ENCODE assay signal across 8 cellular contexts in the genomic region with DNA sequence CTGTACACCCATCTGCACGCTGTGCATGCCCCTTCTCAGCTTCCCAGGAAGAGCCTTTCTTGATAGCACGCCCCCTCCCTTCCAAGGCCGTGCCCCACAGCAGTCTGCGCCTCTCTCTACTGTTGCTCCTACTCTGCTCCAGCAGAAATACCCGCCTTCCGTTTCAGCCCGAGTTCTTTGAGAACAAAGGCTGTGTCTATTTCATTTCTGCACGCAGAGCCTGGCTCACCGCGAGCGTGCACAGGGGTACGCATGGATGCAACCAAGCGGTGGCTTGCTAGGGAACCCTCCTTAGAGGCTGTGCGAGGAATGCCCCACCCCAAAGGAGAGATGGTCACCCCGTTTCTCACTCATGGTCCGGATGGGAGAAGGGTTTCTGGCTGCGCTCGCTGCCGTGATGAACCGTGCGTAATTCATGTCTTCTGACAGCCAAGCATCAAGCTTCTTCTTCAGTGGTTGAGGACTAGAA. TPM values are rescaled to one million over a fixed set of nuclear protein-coding genes. Genes with fewer than 3 reads are reported as not detected.
DNase-seq lines count a peak whose midpoint lies in the region; ATAC-seq and TF ChIP-seq lines count a peak whose summit lies in the region.

No MANE protein-coding gene starts in this region.

- no peaks in the 10 kb centered on the region for H3K4me1 ChIP-seq in CD8-positive, alpha-beta T cell (ENCODE audit: insufficient read depth, low read length)
- no peaks in the 10 kb centered on the region for H3K4me1 ChIP-seq in H9 (ENCODE audit: insufficient read depth, low read length)

- H3K4me3 Mint-ChIP-seq in CD8-positive, alpha-beta T cell: peak overlapping the region; percentile 39
- H3K4me3 Mint-ChIP-seq in H9: peak overlapping the region; percentile 84 to 93
- H3K4me3 Mint-ChIP-seq in brain: peak overlapping the region; percentile 93 to 99 (median 97)
- H3K4me3 Mint-ChIP-seq in immature natural killer cell: peak overlapping the region; percentile 50 to 66 (median 54)

- no peak overlapping the region for H3T11ph ChIP-seq in H9 (ENCODE audit: low read length)

- peaks cover 40% of the 10 kb centered on the region for H3K27me3 Mint-ChIP-seq in CD8-positive, alpha-beta T cell (ENCODE audit: low read depth)
- H3K27me3 Mint-ChIP-seq in H9 (ENCODE audit: low read depth): peaks cover 10% of the 10 kb centered on the region
- H3K27me3 Mint-ChIP-seq in brain: peaks cover 12% of the 10 kb centered on the region
- H3K27me3 Mint-ChIP-seq in immature natural killer cell (ENCODE audit: low read depth in 3 of 3): peaks cover 7 to 29% (median 9%) of the 10 kb centered on the region in 3 donors

- H3K18ac ChIP-seq in H9 (ENCODE audit: insufficient read length, low read depth, low read length): peak overlapping the region; percentile 59

- H3K23me2 ChIP-seq in H9 (ENCODE audit: insufficient read length, low read depth, low read length, poor library complexity, severe bottlenecking): peaks cover 9% of the 10 kb centered on the region

- no peaks in the 10 kb centered on the region for H3K36me3 ChIP-seq in CD8-positive, alpha-beta T cell (ENCODE audit: insufficient read depth, low read length)

- H4K8ac ChIP-seq in H9 (replicated peaks; ENCODE audit: insufficient read length, low read depth, low read length): no peak overlapping the region

- H4K91ac ChIP-seq in H9 (ENCODE audit: insufficient read length, low read depth, low read length): no peak overlapping the region

- H3K9me3 Mint-ChIP-seq in CD8-positive, alpha-beta T cell: no peaks in the 10 kb centered on the region
- no peaks in the 10 kb centered on the region; a peak in 1 of 5 replicates for H3K9me3 Mint-ChIP-seq in H9
- H3K9me3 Mint-ChIP-seq in brain: no peaks in the 10 kb centered on the region
- no peaks in the 10 kb centered on the region for H3K9me3 Mint-ChIP-seq in immature natural killer cell

- no peak for TF ChIP-seq CTCF in CD8-positive, alpha-beta T cell (IDR thresholded peaks at IDR 0.05)
- TF ChIP-seq CTCF in H9 (conservative IDR thresholded peaks at IDR 0.05) (peak; percentile 9; the same call in 1 of the 3 replicates), brain (conservative IDR thresholded peaks at IDR 0.05) (no peak)

- peak overlapping the region; percentile 50 for H3K9ac ChIP-seq in H9 (ENCODE audit: extremely low read depth, insufficient read length, low read length)

- H2BK15ac ChIP-seq in H9 (ENCODE audit: low read depth, low read length): no peak overlapping the region

- no peak overlapping the region for H2BK12ac ChIP-seq in H9 (ENCODE audit: insufficient read length, low read depth, low read length)

- H2BK5ac ChIP-seq in H9 (ENCODE audit: insufficient read length, low read length): no peak overlapping the region

- H3K14ac ChIP-seq in H9 (ENCODE audit: insufficient read depth, low read length): peak overlapping the region; percentile 77; the same call in 1 of the 2 replicates

- intact Hi-C loops in CD8-positive, alpha-beta T cell (cut with DNase I, micrococcal nuclease): no loop called here

- no peak for ATAC-seq in CD8-positive, alpha-beta T cell

- no peak overlapping the region for H3K27ac Mint-ChIP-seq in CD8-positive, alpha-beta T cell
- H3K27ac Mint-ChIP-seq in H9 (peak overlapping the region in 2 of 3 experiments; percentile 84 to 91; a peak in 3 of 7 replicates), brain (peak overlapping the region; percentile 93 to 99 (median 97)), immature natural killer cell (no peak overlapping the region)

- POLR2A ChIA-PET in CD8-positive, alpha-beta T cell (lab: Charles Lee): no interaction called here

- DNase-seq in CD8-positive, alpha-beta T cell: no peak
- peak; percentile 60 for DNase-seq in H9
- DNase-seq in NCI-H2227 treated with DMSO at 0.1 percent for 48 hours (lab: John Stamatoyannopoulos, UW): peak; percentile 43
- no peak for DNase-seq in immature natural killer cell
- DNase-seq in DMS114 treated with DMSO at 0.1 percent for 48 hours (lab: John Stamatoyannopoulos, UW; ENCODE audit: unreplicated experiment): no peak
- DNase-seq in activated CD4-positive, alpha-beta T cell treated with anti-CD3 and anti-CD28 coated beads for 48 hours: no peak

- CTCF ChIA-PET in CD8-positive, alpha-beta T cell (lab: Charles Lee): no interaction called here

- no CpG with 5 or more reads among the region's 21 CpGs for WGBS in H9 (ENCODE audit: extremely low coverage, insufficient read length, low lambda C conversion rate)

- no peaks in the 10 kb centered on the region for H3K36me3 Mint-ChIP-seq in CD8-positive, alpha-beta T cell
- peaks cover 9 to 35% (median 34%) of the 10 kb centered on the region in 3 experiments for H3K36me3 Mint-ChIP-seq in H9 (ENCODE audit: insufficient read depth in 1 of 3, low read depth in 3 of 3)
- H3K36me3 Mint-ChIP-seq in brain: peaks cover 44% of the 10 kb centered on the region
- H3K36me3 Mint-ChIP-seq in immature natural killer cell: no peaks in the 10 kb centered on the region

- H3K23ac ChIP-seq in H9 (ENCODE audit: insufficient read length, low read depth, low read length): no peak overlapping the region

- H3K4ac ChIP-seq in H9 (ENCODE audit: low read depth, low read length): no peak overlapping the region

- H2BK120ac ChIP-seq in H9 (ENCODE audit: low read depth, low read length, poor library complexity, severe bottlenecking): no peak overlapping the region

- no peak overlapping the region for H3K4me3 ChIP-seq in CD8-positive, alpha-beta T cell (ENCODE audit: low read depth, low read length)
- H3K4me3 ChIP-seq in skin epidermis: peak overlapping the region; percentile 32 to 57 (median 44)

- no peak overlapping the region for H2AK5ac ChIP-seq in H9 (ENCODE audit: insufficient read length, low read length)

- no peak overlapping the region for H2AFZ ChIP-seq in H9 (ENCODE audit: low read length)

- H3K27me3 ChIP-seq in CD8-positive, alpha-beta T cell (ENCODE audit: insufficient read depth, low read length): peaks cover 11% of the 10 kb centered on the region
- H3K27me3 ChIP-seq in H9 (ENCODE audit: insufficient read depth, low read length): no peaks in the 10 kb centered on the region

- no peak overlapping the region for H3K56ac ChIP-seq in H9 (ENCODE audit: insufficient read length, low read depth, low read length)

- no peaks in the 10 kb centered on the region for H4K20me1 ChIP-seq in H9 (ENCODE audit: control insufficient read depth, insufficient read depth, insufficient read length)

- no peaks in the 10 kb centered on the region for H3K9me3 ChIP-seq in CD8-positive, alpha-beta T cell (ENCODE audit: low read length)
- no peaks in the 10 kb centered on the region for H3K9me3 ChIP-seq in H9 (ENCODE audit: control insufficient read depth, low read depth, low read length)

- no peak overlapping the region for H4K5ac ChIP-seq in H9 (ENCODE audit: insufficient read length, low read depth, low read length)

- H3K4me1 Mint-ChIP-seq in CD8-positive, alpha-beta T cell (ENCODE audit: low read depth): peaks cover 7% of the 10 kb centered on the region
- peaks cover 24% of the 10 kb centered on the region in 2 experiments for H3K4me1 Mint-ChIP-seq in H9
- H3K4me1 Mint-ChIP-seq in brain: peaks cover 44% of the 10 kb centered on the region
- H3K4me1 Mint-ChIP-seq in immature natural killer cell: peaks cover 9 to 24% of the 10 kb centered on the region in 2 donors

- no peak overlapping the region for H2BK20ac ChIP-seq in H9 (ENCODE audit: low read depth, low read length, poor library complexity, severe bottlenecking)

- H3K79me2 ChIP-seq in H9 (ENCODE audit: insufficient read depth, low read length): no peaks in the 10 kb centered on the region

- peak overlapping the region; percentile 88 for H3K4me2 ChIP-seq in H9 (ENCODE audit: insufficient read depth, insufficient read length, low read length)

- no peak overlapping the region for H3K27ac ChIP-seq in CD8-positive, alpha-beta T cell (ENCODE audit: low read depth, low read length)
- H3K27ac ChIP-seq in H9 (ENCODE audit: insufficient read length, low read depth, low read length) (no peak overlapping the region), skin epidermis (peak overlapping the region in 15 of 21 experiments; percentile 12 to 64 (median 51))

- no peaks in the 10 kb centered on the region for H3K79me1 ChIP-seq in H9 (ENCODE audit: insufficient read depth, low read depth, low read length, poor library complexity, severe bottlenecking)

RNA-seq across cellular contexts. Expression of a gene that starts 0.4 kb away (rescaled TPM):
- not detected for total RNA-seq in CD8-positive, alpha-beta T cell
- total RNA-seq in H9 (2021): 14.1 and 14.6 TPM in 2 replicates
- polyA plus RNA-seq in brain (ENCODE audit: insufficient read depth, low read depth, low replicate concordance) (3.1 TPM), immature natural killer cell (not detected)

Comparison
In these comparisons a context has a peak if more than half of its experiments do, and no peak if none do; other contexts are left out.
1. DNase-seq: peak in H9 (single experiment) and NCI-H2227 treated with DMSO at 0.1 percent for 48 hours (single experiment); none in CD8-positive, alpha-beta T cell (0 of 7), immature natural killer cell (0 of 3), DMS114 treated with DMSO at 0.1 percent for 48 hours (single experiment) and activated CD4-positive, alpha-beta T cell treated with anti-CD3 and anti-CD28 coated beads for 48 hours (single experiment).
2. H3K27ac ChIP-seq: peak in skin epidermis (15 of 21); none in CD8-positive, alpha-beta T cell (single experiment) and H9 (single experiment).
3. H3K27ac Mint-ChIP-seq: peak in H9 (2 of 3) and brain (5 of 5); none in CD8-positive, alpha-beta T cell (single experiment) and immature natural killer cell (0 of 6).
4. H3K4me3 Mint-ChIP-seq: peak in every context shown above with its lines; median percentile 97 in brain; 88 in H9; 54 in immature natural killer cell; 39 in CD8-positive, alpha-beta T cell.
5. RNA of a gene that starts 0.4 kb away (total RNA-seq): 14.1 to 14.6 TPM in H9; not detected in CD8-positive, alpha-beta T cell; every median in the first group is over 10 times any median in the second.